1 cellular context compared by ENCODE assay signal in the genomic region with DNA sequence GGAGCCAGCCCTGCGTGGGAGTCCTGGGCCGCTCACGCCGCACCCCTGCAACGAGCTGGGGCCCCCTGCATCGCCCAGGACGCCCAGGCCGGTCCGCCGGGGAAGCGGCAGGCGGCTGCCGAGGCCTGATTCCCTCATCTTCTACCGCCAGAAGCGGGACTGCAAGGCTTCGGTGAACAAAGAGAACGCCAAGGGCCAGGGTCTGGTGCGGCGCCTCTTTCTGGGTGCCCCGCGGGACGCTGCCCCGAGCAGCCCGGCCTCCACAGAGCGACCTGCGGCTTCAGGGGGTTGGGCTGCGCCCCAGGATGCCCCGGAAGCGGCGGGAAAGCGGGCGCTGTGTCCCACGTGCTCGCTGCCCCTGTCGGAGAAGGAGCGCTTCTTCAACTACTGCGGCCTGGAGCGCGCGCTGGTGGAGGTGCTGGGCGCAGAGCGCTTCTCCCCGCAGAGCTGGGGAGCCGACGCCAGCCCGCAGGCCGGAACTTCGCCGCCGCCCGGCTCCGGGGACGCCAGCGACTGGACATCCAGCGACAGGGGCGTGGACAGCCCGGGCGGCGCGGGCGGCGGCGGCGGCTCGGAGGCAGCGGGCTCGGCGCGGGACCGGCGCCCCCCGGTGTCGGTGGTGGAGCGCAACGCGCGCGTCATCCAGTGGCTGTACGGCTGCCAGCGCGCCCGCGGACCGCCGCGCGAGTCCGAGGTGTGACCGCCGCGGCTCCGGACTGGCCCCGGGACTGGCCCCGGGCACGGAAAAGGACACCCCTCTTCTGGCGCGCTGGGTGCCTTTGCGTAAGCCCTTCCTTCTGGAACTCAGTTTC.
TF ChIP-seq lines count a peak whose summit lies in the region.

No MANE protein-coding gene starts in this region.

TF ChIP-seq in K562, 482 proteins besides CTCF, POLR2A, EP300 and RAD21 (continued from another document and continues in another):
- peak; percentile 71; the same call in 1 of the 2 replicates for TF ChIP-seq ZBTB7A (IDR thresholded peaks at IDR 0.05; ENCODE audit: borderline replicate concordance, control insufficient read depth, low read depth, low read length)
- TF ChIP-seq ZNF12 (CRISPR knock-in tag; IDR thresholded peaks at IDR 0.05) = peak; percentile 74; the same call in 1 of the 2 replicates
- no peak for TF ChIP-seq TAF9B (IDR thresholded peaks at IDR 0.05; ENCODE audit: partially characterized antibody)
- TF ChIP-seq, protein P1, sequence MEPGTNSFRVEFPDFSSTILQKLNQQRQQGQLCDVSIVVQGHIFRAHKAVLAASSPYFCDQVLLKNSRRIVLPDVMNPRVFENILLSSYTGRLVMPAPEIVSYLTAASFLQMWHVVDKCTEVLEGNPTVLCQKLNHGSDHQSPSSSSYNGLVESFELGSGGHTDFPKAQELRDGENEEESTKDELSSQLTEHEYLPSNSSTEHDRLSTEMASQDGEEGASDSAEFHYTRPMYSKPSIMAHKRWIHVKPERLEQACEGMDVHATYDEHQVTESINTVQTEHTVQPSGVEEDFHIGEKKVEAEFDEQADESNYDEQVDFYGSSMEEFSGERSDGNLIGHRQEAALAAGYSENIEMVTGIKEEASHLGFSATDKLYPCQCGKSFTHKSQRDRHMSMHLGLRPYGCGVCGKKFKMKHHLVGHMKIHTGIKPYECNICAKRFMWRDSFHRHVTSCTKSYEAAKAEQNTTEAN (CRISPR knock-in tag; IDR thresholded peaks at IDR 0.05) = no peak
- TF ChIP-seq SMAD3 (CRISPR knock-in tag; conservative IDR thresholded peaks at IDR 0.05) = peak; percentile 68; the same call in 1 of the 2 replicates
- TF ChIP-seq SMC3 (conservative IDR thresholded peaks at IDR 0.05; ENCODE audit: insufficient read depth, low read depth, low read length) = peak; percentile 47; the same call in 1 of the 2 replicates
- TF ChIP-seq PCBP1 (IDR thresholded peaks at IDR 0.05; ENCODE audit: low read depth, low read length, poor library complexity, severe bottlenecking) = peak; percentile 75
- TF ChIP-seq ZNF175 (CRISPR knock-in tag; IDR thresholded peaks at IDR 0.05; ENCODE audit: low read depth) = peak; percentile 54; the same call in 1 of the 2 replicates
- TF ChIP-seq POLR2B (IDR thresholded peaks at IDR 0.05; ENCODE audit: low read depth, partially characterized antibody) = peak; percentile 50
- TF ChIP-seq, protein P2, sequence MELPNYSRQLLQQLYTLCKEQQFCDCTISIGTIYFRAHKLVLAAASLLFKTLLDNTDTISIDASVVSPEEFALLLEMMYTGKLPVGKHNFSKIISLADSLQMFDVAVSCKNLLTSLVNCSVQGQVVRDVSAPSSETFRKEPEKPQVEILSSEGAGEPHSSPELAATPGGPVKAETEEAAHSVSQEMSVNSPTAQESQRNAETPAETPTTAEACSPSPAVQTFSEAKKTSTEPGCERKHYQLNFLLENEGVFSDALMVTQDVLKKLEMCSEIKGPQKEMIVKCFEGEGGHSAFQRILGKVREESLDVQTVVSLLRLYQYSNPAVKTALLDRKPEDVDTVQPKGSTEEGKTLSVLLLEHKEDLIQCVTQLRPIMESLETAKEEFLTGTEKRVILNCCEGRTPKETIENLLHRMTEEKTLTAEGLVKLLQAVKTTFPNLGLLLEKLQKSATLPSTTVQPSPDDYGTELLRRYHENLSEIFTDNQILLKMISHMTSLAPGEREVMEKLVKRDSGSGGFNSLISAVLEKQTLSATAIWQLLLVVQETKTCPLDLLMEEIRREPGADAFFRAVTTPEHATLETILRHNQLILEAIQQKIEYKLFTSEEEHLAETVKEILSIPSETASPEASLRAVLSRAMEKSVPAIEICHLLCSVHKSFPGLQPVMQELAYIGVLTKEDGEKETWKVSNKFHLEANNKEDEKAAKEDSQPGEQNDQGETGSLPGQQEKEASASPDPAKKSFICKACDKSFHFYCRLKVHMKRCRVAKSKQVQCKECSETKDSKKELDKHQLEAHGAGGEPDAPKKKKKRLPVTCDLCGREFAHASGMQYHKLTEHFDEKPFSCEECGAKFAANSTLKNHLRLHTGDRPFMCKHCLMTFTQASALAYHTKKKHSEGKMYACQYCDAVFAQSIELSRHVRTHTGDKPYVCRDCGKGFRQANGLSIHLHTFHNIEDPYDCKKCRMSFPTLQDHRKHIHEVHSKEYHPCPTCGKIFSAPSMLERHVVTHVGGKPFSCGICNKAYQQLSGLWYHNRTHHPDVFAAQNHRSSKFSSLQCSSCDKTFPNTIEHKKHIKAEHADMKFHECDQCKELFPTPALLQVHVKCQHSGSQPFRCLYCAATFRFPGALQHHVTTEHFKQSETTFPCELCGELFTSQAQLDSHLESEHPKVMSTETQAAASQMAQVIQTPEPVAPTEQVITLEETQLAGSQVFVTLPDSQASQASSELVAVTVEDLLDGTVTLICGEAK (IDR thresholded peaks at IDR 0.05) = peak; percentile 38; the same call in 1 of the 2 replicates
- TF ChIP-seq, protein P2 (CRISPR knock-in tag; IDR thresholded peaks at IDR 0.05) = no peak
- peak; percentile 59; the same call in 1 of the 2 replicates for TF ChIP-seq MECOM (CRISPR knock-in tag; IDR thresholded peaks at IDR 0.05)
- peak; percentile 88 for TF ChIP-seq MTA3 (IDR thresholded peaks at IDR 0.05; ENCODE audit: borderline replicate concordance)
- no peak for TF ChIP-seq CC2D1A (IDR thresholded peaks at IDR 0.05)
- TF ChIP-seq EP400 (IDR thresholded peaks at IDR 0.05) = peak; percentile 87
- TF ChIP-seq, protein P3, sequence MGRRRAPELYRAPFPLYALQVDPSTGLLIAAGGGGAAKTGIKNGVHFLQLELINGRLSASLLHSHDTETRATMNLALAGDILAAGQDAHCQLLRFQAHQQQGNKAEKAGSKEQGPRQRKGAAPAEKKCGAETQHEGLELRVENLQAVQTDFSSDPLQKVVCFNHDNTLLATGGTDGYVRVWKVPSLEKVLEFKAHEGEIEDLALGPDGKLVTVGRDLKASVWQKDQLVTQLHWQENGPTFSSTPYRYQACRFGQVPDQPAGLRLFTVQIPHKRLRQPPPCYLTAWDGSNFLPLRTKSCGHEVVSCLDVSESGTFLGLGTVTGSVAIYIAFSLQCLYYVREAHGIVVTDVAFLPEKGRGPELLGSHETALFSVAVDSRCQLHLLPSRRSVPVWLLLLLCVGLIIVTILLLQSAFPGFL (CRISPR knock-in tag; IDR thresholded peaks at IDR 0.05) = no peak
- TF ChIP-seq ZNF589 (CRISPR knock-in tag; IDR thresholded peaks at IDR 0.05; ENCODE audit: low read depth) = peak; percentile 89
- TF ChIP-seq, protein P4, sequence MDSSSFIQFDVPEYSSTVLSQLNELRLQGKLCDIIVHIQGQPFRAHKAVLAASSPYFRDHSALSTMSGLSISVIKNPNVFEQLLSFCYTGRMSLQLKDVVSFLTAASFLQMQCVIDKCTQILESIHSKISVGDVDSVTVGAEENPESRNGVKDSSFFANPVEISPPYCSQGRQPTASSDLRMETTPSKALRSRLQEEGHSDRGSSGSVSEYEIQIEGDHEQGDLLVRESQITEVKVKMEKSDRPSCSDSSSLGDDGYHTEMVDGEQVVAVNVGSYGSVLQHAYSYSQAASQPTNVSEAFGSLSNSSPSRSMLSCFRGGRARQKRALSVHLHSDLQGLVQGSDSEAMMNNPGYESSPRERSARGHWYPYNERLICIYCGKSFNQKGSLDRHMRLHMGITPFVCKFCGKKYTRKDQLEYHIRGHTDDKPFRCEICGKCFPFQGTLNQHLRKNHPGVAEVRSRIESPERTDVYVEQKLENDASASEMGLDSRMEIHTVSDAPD (CRISPR knock-in tag; IDR thresholded peaks at IDR 0.05) = no peak
- TF ChIP-seq SRSF7 (optimal IDR thresholded peaks at IDR 0.05; ENCODE audit: low read depth, low read length) = no peak
- no peak for TF ChIP-seq SREBF2 (CRISPR knock-in tag; IDR thresholded peaks at IDR 0.05)
- TF ChIP-seq FUS (optimal IDR thresholded peaks at IDR 0.05; ENCODE audit: low read depth, low read length) = peak; percentile 58
- TF ChIP-seq GATAD2B (IDR thresholded peaks at IDR 0.05; ENCODE audit: borderline replicate concordance) = no peak; the same call in 1 of the 2 replicates
- TF ChIP-seq YBX1 (IDR thresholded peaks at IDR 0.05) = no peak
- no peak for TF ChIP-seq GTF2F1 (IDR thresholded peaks at IDR 0.05; ENCODE audit: low read depth, low read length)
- no peak for TF ChIP-seq FOS (IDR thresholded peaks at IDR 0.05; ENCODE audit: extremely low read depth, insufficient read length)
- TF ChIP-seq BMI1 (IDR thresholded peaks at IDR 0.05; ENCODE audit: low read length) = no peak
- no peak for TF ChIP-seq ZNF551 (CRISPR knock-in tag; IDR thresholded peaks at IDR 0.05)
- TF ChIP-seq MEIS2 (IDR thresholded peaks at IDR 0.05; ENCODE audit: partially characterized antibody) = peak; percentile 27
- no peak for TF ChIP-seq ZNF586 (CRISPR knock-in tag; conservative IDR thresholded peaks at IDR 0.05)
- TF ChIP-seq SP1 (CRISPR knock-in tag; IDR thresholded peaks at IDR 0.05) = peak; percentile 79
- TF ChIP-seq, protein P5, sequence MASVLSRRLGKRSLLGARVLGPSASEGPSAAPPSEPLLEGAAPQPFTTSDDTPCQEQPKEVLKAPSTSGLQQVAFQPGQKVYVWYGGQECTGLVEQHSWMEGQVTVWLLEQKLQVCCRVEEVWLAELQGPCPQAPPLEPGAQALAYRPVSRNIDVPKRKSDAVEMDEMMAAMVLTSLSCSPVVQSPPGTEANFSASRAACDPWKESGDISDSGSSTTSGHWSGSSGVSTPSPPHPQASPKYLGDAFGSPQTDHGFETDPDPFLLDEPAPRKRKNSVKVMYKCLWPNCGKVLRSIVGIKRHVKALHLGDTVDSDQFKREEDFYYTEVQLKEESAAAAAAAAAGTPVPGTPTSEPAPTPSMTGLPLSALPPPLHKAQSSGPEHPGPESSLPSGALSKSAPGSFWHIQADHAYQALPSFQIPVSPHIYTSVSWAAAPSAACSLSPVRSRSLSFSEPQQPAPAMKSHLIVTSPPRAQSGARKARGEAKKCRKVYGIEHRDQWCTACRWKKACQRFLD (CRISPR knock-in tag; IDR thresholded peaks at IDR 0.05) = peak; percentile 96
- no peak for TF ChIP-seq C11orf30 (IDR thresholded peaks at IDR 0.05; ENCODE audit: low read depth)
- TF ChIP-seq FIP1L1 (IDR thresholded peaks at IDR 0.05; ENCODE audit: low read depth, low read length, poor library complexity, severe bottlenecking) = peak; percentile 21
- TF ChIP-seq, protein P6, sequence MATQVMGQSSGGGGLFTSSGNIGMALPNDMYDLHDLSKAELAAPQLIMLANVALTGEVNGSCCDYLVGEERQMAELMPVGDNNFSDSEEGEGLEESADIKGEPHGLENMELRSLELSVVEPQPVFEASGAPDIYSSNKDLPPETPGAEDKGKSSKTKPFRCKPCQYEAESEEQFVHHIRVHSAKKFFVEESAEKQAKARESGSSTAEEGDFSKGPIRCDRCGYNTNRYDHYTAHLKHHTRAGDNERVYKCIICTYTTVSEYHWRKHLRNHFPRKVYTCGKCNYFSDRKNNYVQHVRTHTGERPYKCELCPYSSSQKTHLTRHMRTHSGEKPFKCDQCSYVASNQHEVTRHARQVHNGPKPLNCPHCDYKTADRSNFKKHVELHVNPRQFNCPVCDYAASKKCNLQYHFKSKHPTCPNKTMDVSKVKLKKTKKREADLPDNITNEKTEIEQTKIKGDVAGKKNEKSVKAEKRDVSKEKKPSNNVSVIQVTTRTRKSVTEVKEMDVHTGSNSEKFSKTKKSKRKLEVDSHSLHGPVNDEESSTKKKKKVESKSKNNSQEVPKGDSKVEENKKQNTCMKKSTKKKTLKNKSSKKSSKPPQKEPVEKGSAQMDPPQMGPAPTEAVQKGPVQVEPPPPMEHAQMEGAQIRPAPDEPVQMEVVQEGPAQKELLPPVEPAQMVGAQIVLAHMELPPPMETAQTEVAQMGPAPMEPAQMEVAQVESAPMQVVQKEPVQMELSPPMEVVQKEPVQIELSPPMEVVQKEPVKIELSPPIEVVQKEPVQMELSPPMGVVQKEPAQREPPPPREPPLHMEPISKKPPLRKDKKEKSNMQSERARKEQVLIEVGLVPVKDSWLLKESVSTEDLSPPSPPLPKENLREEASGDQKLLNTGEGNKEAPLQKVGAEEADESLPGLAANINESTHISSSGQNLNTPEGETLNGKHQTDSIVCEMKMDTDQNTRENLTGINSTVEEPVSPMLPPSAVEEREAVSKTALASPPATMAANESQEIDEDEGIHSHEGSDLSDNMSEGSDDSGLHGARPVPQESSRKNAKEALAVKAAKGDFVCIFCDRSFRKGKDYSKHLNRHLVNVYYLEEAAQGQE (CRISPR knock-in tag; IDR thresholded peaks at IDR 0.05; ENCODE audit: low read depth) = no peak; the same call in 1 of the 2 replicates
- TF ChIP-seq PHB (CRISPR knock-in tag; IDR thresholded peaks at IDR 0.05) = peak; percentile 81
- TF ChIP-seq XRCC3 (IDR thresholded peaks at IDR 0.05) = no peak
- TF ChIP-seq MAFF (IDR thresholded peaks at IDR 0.05; ENCODE audit: low read length) = no peak
- TF ChIP-seq RBM15 (IDR thresholded peaks at IDR 0.05; ENCODE audit: insufficient read depth, low read length) = no peak
- no peak for TF ChIP-seq NELFE (IDR thresholded peaks at IDR 0.05; ENCODE audit: insufficient read depth, insufficient read length)
- TF ChIP-seq PHB2 (IDR thresholded peaks at IDR 0.05; ENCODE audit: low read depth) = no peak
- peak; percentile 62 for TF ChIP-seq RBBP5 (IDR thresholded peaks at IDR 0.05; ENCODE audit: borderline replicate concordance, insufficient read depth, low read length, poor library complexity, severe bottlenecking)
- no peak for TF ChIP-seq ZNF133 (CRISPR knock-in tag; IDR thresholded peaks at IDR 0.05)
- TF ChIP-seq, protein P7, sequence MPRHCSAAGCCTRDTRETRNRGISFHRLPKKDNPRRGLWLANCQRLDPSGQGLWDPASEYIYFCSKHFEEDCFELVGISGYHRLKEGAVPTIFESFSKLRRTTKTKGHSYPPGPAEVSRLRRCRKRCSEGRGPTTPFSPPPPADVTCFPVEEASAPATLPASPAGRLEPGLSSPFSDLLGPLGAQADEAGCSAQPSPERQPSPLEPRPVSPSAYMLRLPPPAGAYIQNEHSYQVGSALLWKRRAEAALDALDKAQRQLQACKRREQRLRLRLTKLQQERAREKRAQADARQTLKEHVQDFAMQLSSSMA (CRISPR knock-in tag; IDR thresholded peaks at IDR 0.05) = no peak
- peak; percentile 76 to 91; a peak in 3 of 4 replicates for TF ChIP-seq TEAD1 (CRISPR knock-in tag; IDR thresholded peaks at IDR 0.05)
